27 cellular contexts compared by ENCODE assay signal in the genomic region with DNA sequence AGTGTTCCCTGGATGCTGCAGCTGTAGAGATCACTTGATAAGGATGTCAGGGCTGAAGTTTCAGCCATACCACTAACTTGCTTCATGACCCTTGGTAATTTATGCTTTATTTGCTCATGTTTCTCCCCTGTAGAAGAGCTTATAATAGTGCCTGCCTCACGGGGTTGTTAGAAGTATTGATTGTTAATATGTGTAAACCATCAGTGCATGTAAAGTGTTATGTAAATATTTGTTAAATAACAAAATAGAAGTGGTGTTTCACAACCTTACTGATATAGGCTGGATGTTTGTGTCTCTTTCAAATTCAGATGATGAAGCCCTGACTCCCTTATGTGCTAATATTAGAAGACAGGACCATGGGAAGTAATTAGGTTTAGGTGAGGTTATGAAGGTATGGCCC. TPM values are rescaled to one million over a fixed set of nuclear protein-coding genes. Genes with fewer than 3 reads are reported as not detected.
DNase-seq lines count a peak whose midpoint lies in the region; ATAC-seq, FAIRE-seq and TF ChIP-seq lines count a peak whose summit lies in the region.
"Had no signal": no experiment of that assay in that cellular context is flagged by ENCODE, and none has a peak within 500 bp of the region (broad histone marks: within the 10 kb centered on the region; RNA-seq: fewer than 3 reads in every experiment).

No MANE protein-coding gene starts in this region.

- DNase-seq in NCI-H146 (lab: John Stamatoyannopoulos, UW) (peak; percentile 20), NCI-H146 treated with DMSO at 0.1 percent for 48 hours (lab: John Stamatoyannopoulos, UW; ENCODE audit: unreplicated experiment) (no peak), colonic mucosa (no peak), osteoblast (ENCODE audit: insufficient read length, low spot score, missing footprints) (no peak), natural killer cell (no peak), HTR-8/SVneo (ENCODE audit: insufficient read length, low spot score) (no peak), NCI-H82 treated with DMSO at 0.1 percent for 48 hours (lab: John Stamatoyannopoulos, UW; ENCODE audit: unreplicated experiment) (no peak)
- DNase-seq: 8988T; activated CD4-positive, alpha-beta T cell treated with anti-CD3 and anti-CD28 coated beads for 48 hours; activated naive CD4-positive, alpha-beta T cell treated with Interleukin-2 at 50 U/mL for 16 hours; activated T-cell treated with anti-CD3 and anti-CD28 coated beads, Interleukin-2, amount 50 U/mL, for 48 hours; adrenal gland; effector memory CD4-positive, alpha-beta T cell; Kasumi-1; left lung; NCI-H2081; NCI-H446; posterior cingulate gyrus; trophoblast cell had no signal

- H3K36me3 ChIP-seq in Loucy (ENCODE audit: insufficient read depth, low read length) (no peaks in the 10 kb centered on the region), colonic mucosa (no peaks in the 10 kb centered on the region), osteoblast (ENCODE audit: insufficient read depth, low read length) (no peaks in the 10 kb centered on the region)
- H3K36me3 ChIP-seq: adrenal gland, esophagus muscularis mucosa, left lung had no signal

- H3K4me3 Mint-ChIP-seq in natural killer cell, result no peak overlapping the region

- no peak for FAIRE-seq in HTR-8/SVneo (lab: Jason Lieb, UNC)
- FAIRE-seq: frontal cortex, GM12891, RCC 7860 had no signal

- H3K79me2 ChIP-seq in Loucy (ENCODE audit: insufficient read depth, low read length) (no peaks in the 10 kb centered on the region), osteoblast (ENCODE audit: insufficient read depth, low read length) (no peaks in the 10 kb centered on the region)

- no peaks in the 10 kb centered on the region for H3K9me2 ChIP-seq in Loucy (replicated peaks; ENCODE audit: low read depth, low read length)

- ATAC-seq in natural killer cell, result no peak
- ATAC-seq: left lung, SK-N-SH treated with all-trans-retinoic acid at 6 μM for 48 hours had no signal

- H3F3A ChIP-seq in Loucy (ENCODE audit: low read depth), result no peaks in the 10 kb centered on the region

- H4K20me1 ChIP-seq in Loucy (ENCODE audit: insufficient read depth, low read length, poor library complexity, severe bottlenecking) (no peaks in the 10 kb centered on the region), osteoblast (ENCODE audit: insufficient read depth, low read length) (no peaks in the 10 kb centered on the region)

- H3K9me3 ChIP-seq in Loucy (ENCODE audit: insufficient read depth, low read depth, low read length), result no peaks in the 10 kb centered on the region
- H3K9me3 ChIP-seq in colonic mucosa, result no peaks in the 10 kb centered on the region
- H3K9me3 ChIP-seq in osteoblast (ENCODE audit: low read depth, low read length), result no peaks in the 10 kb centered on the region
- H3K9me3 ChIP-seq: adrenal gland, esophagus muscularis mucosa, left lung had no signal

- TF ChIP-seq CTCF in Loucy (conservative IDR thresholded peaks at IDR 0.05; ENCODE audit: low read length), result no peak
- TF ChIP-seq CTCF in colonic mucosa (IDR thresholded peaks at IDR 0.05), result no peak
- TF ChIP-seq CTCF in osteoblast (IDR thresholded peaks at IDR 0.05; ENCODE audit: extremely low read depth, low read depth, low read length), result no peak
- TF ChIP-seq CTCF in natural killer cell (IDR thresholded peaks at IDR 0.05), result no peak

- peaks cover 24 to 61% of the 10 kb centered on the region in 2 donors for H3K27me3 Mint-ChIP-seq in natural killer cell (ENCODE audit: low read depth in 2 of 2)

- H2AFZ ChIP-seq in Loucy (ENCODE audit: low read length) (peak overlapping the region; percentile 50; the same call in 1 of the 2 replicates), osteoblast (ENCODE audit: low read length) (no peak overlapping the region)

- H3K4me2 ChIP-seq in Loucy (ENCODE audit: low read depth, low read length, poor library complexity, severe bottlenecking) (no peak overlapping the region), osteoblast (ENCODE audit: insufficient read depth, low read length) (no peak overlapping the region)

- no peaks in the 10 kb centered on the region for H3K9me3 Mint-ChIP-seq in natural killer cell
- H3K9me3 Mint-ChIP-seq: T-helper 2 cell treated with Interferon-gamma antibody and Interleukin-4, amounts not matched to agents 5 μg/mL and 100 μg/mL, for 36 hours had no signal

- H3K36me3 Mint-ChIP-seq in natural killer cell, result no peaks in the 10 kb centered on the region

- H3K27me3 ChIP-seq in Loucy (ENCODE audit: insufficient read depth, low read length, poor library complexity, severe bottlenecking), result no peaks in the 10 kb centered on the region
- no peaks in the 10 kb centered on the region for H3K27me3 ChIP-seq in colonic mucosa
- no peaks in the 10 kb centered on the region for H3K27me3 ChIP-seq in osteoblast (ENCODE audit: insufficient read depth, low read length)
- H3K27me3 ChIP-seq: adrenal gland, esophagus muscularis mucosa had no signal

- H3K9ac ChIP-seq in Loucy (ENCODE audit: low read depth, low read length, poor library complexity, severe bottlenecking) (no peak overlapping the region), colonic mucosa (ENCODE audit: low read depth in 2 of 2, low read length in 2 of 2) (no peak overlapping the region)

- H3K4me1 ChIP-seq in Loucy (ENCODE audit: insufficient read depth, low read length, poor library complexity, severe bottlenecking) (peaks cover 36% of the 10 kb centered on the region), colonic mucosa (peaks cover 3% of the 10 kb centered on the region), osteoblast (ENCODE audit: insufficient read depth, low read length) (peaks cover 24% of the 10 kb centered on the region)

- H3K27ac ChIP-seq in colonic mucosa (peak overlapping the region; percentile 70), osteoblast (ENCODE audit: low read depth, low read length) (peak overlapping the region; percentile 88)
- H3K27ac ChIP-seq: left lung had no signal

- peaks cover 6 to 14% of the 10 kb centered on the region in 2 donors for H3K4me1 Mint-ChIP-seq in natural killer cell

- intact Hi-C loops in colonic mucosa (cut with DNase I), result no loop called here
- intact Hi-C loops in natural killer cell (cut with micrococcal nuclease), result no loop called here

- no peak overlapping the region for H3K4me3 ChIP-seq in Loucy (ENCODE audit: low read length, poor library complexity, severe bottlenecking)
- H3K4me3 ChIP-seq in colonic mucosa, result no peak overlapping the region
- H3K4me3 ChIP-seq in osteoblast (ENCODE audit: insufficient read depth, low read length), result no peak overlapping the region
- H3K4me3 ChIP-seq: adrenal gland, esophagus muscularis mucosa, left lung had no signal

- H3K27ac Mint-ChIP-seq in natural killer cell, result no peak overlapping the region
- H3K27ac Mint-ChIP-seq: T-helper 2 cell treated with Interferon-gamma antibody and Interleukin-4, amounts not matched to agents 5 μg/mL and 100 μg/mL, for 36 hours had no signal

RNA-seq across cellular contexts. Expression of a gene that starts 1.5 kb away (rescaled TPM):
- total RNA-seq in colonic mucosa, result 1 to 10 TPM; 7.5 TPM
- 0.59 and 1.1 TPM in 2 replicates for total RNA-seq in osteoblast
- 10 to 100 TPM in 1 of 3 donors, 1 to 10 TPM in 2; 1.0 to 33.1 (median 7.2) TPM for total RNA-seq in natural killer cell
- total RNA-seq: HT1080 had no signal

RNA-seq across cellular contexts. Expression of a gene that starts 57.4 kb away (rescaled TPM):
- 10 to 100 TPM in 1 of 2 donors, 1 to 10 TPM in 1; 9.5 to 12.6 TPM for total RNA-seq in colonic mucosa
- total RNA-seq in osteoblast, result 10.3 and 13.0 TPM in 2 replicates
- total RNA-seq in natural killer cell, result 10 to 100 TPM in 2 of 3 donors, 1 to 10 TPM in 1; 9.5 to 11.7 (median 10.4) TPM
